11 cellular contexts compared by ENCODE assay signal in the genomic region with DNA sequence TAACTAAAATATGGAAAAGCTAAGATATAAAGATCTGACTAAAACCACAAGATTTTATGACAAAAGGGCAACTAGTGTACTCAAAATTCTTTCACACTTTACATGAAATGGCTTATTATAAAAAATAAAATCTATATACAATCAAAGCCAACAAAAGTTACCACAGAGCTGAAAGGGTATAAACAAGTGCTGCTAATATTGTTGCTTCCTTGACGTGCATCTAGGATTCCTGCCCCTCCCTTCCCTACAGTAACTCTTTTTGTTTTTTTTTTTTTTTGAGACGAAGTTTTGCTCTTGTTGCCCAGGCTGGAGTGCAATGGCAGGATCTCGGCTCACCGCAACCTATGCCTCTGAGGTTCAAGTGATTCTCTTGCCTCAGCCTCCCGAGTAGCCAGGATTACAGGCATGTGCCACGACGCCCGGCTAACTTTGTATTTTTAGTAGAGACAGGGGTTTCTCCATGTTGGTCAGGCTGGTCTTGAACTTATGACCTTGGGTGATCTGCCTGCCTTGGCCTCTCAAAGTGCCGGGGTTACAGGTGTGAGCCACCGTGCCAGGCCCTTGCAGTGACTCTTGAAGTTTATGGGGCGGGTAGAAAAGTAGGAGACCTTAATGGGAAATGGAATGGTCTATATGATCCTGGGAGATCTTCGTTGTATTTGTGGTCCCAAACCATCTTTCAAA. TPM values are rescaled to one million over a fixed set of nuclear protein-coding genes. Genes with fewer than 3 reads are reported as not detected.
DNase-seq lines count a peak whose midpoint lies in the region; ATAC-seq and TF ChIP-seq lines count a peak whose summit lies in the region.
"Had no signal": no experiment of that assay in that cellular context is flagged by ENCODE, and none has a peak within 500 bp of the region (broad histone marks: within the 10 kb centered on the region; RNA-seq: fewer than 3 reads in every experiment).

No MANE protein-coding gene starts in this region.

- TF ChIP-seq CTCF in MCF 10A (IDR thresholded peaks at IDR 0.05; ENCODE audit: unreplicated experiment) (no peak), mammary epithelial cell (conservative IDR thresholded peaks at IDR 0.05 in 1 of 2, IDR thresholded peaks at IDR 0.05 in 1 of 2; ENCODE audit: extremely low read depth in 1 of 2, insufficient read depth in 1 of 2, low read depth in 1 of 2, low read length in 2 of 2) (no peak), right lobe of liver (IDR thresholded peaks at IDR 0.05) (no peak), upper lobe of left lung (IDR thresholded peaks at IDR 0.05) (no peak)

- no peaks in the 10 kb centered on the region for H3K27me3 ChIP-seq in mammary epithelial cell (ENCODE audit: insufficient read depth, low read length)
- no peaks in the 10 kb centered on the region for H3K27me3 ChIP-seq in right lobe of liver
- no peaks in the 10 kb centered on the region for H3K27me3 ChIP-seq in upper lobe of left lung
- H3K27me3 ChIP-seq: right atrium auricular region had no signal

- WGBS in mammary epithelial cell (ENCODE audit: low coverage, missing lambda C conversion rate): 83% methylated on average over 12 of the region's 12 CpGs
- WGBS in right lobe of liver (ENCODE audit: insufficient coverage, low coverage, low lambda C conversion rate, missing lambda C conversion rate): 60% methylated on average over 12 of the region's 12 CpGs
- 55 to 64% methylated on average over 12 of the region's 12 CpGs for WGBS in upper lobe of left lung, 2 donors

- DNase-seq in MCF 10A (ENCODE audit: unreplicated experiment): no peak
- DNase-seq in mammary epithelial cell: no peak
- no peak for DNase-seq in activated T-helper 2 cell treated with anti-CD3 and anti-CD28 coated beads, Interferon-gamma antibody, Interleukin-2, Interleukin-4, amounts not matched to agents 10 μg/mL and 5 μg/mL and 100 μg/mL, durations not matched to agents 14 hours and 24 hours and 36 hours (ENCODE audit: low spot score)
- peak in 1 of 3 donors; percentile 32 for DNase-seq in right lobe of liver
- no peak for DNase-seq in upper lobe of left lung
- no peak for DNase-seq in ecto neural progenitor cell (ENCODE audit: low spot score)
- no peak for DNase-seq in stimulated activated CD4-positive, alpha-beta T cell treated with anti-CD3 and anti-CD28 coated beads, Interleukin-4, amount 100 ng/mL, for 1 hour
- DNase-seq: NCI-H1694 had no signal

- POLR2A ChIA-PET in MCF 10A (lab: Yijun Ruan, JAX): interaction anchor here (0.8 to 1.2 kb wide), 2 partner anchors 26 to 53 kb away, joined by 3 to 4 read pairs; a partner anchor contains a TSS

- peaks cover 7% of the 10 kb centered on the region for H3K36me3 ChIP-seq in mammary epithelial cell (ENCODE audit: insufficient read depth, low read length)
- peaks cover 0 to 6% (median 3%) of the 10 kb centered on the region in 4 donors for H3K36me3 ChIP-seq in right lobe of liver
- peaks cover 0 to 7% (median 2%) of the 10 kb centered on the region in 4 donors for H3K36me3 ChIP-seq in upper lobe of left lung
- H3K36me3 ChIP-seq: right atrium auricular region had no signal

- ATAC-seq in right lobe of liver: no peak
- ATAC-seq in upper lobe of left lung (ENCODE audit: low FRiP score in 2 of 2): no peak
- ATAC-seq in GM21576 (IDR thresholded peaks at IDR 0.05; ENCODE audit: unreplicated experiment): no peak

- H2AFZ ChIP-seq in mammary epithelial cell (ENCODE audit: low read depth, low read length): no peak overlapping the region

- H3K4me1 Mint-ChIP-seq in MCF 10A (ENCODE audit: insufficient read depth, unreplicated experiment): peaks cover 24% of the 10 kb centered on the region
- H3K4me1 Mint-ChIP-seq in activated T-helper 2 cell treated with anti-CD3 and anti-CD28 coated beads, Interferon-gamma antibody, Interleukin-2, Interleukin-4, amounts not matched to agents 10 μg/mL and 5 μg/mL and 100 μg/mL, durations not matched to agents 14 hours and 24 hours and 36 hours (ENCODE audit: low read depth): peaks cover 44% of the 10 kb centered on the region

- CTCF ChIA-PET in MCF 10A (lab: Yijun Ruan, JAX): no interaction called here
- CTCF ChIA-PET in mammary epithelial cell (lab: Charles Lee; ENCODE audit: low non-redundant PET): no interaction called here

- H3K27me3 Mint-ChIP-seq in MCF 10A (ENCODE audit: insufficient read depth, unreplicated experiment): no peaks in the 10 kb centered on the region
- H3K27me3 Mint-ChIP-seq in activated T-helper 2 cell treated with anti-CD3 and anti-CD28 coated beads, Interferon-gamma antibody, Interleukin-2, Interleukin-4, amounts not matched to agents 10 μg/mL and 5 μg/mL and 100 μg/mL, durations not matched to agents 14 hours and 24 hours and 36 hours (ENCODE audit: low read depth): no peaks in the 10 kb centered on the region

- intact Hi-C loops in MCF 10A (cut with micrococcal nuclease) (no loop called here), mammary epithelial cell (cut with micrococcal nuclease) (no loop called here), right lobe of liver (cut with DNase I) (no loop called here)
- intact Hi-C loops in activated T-helper 2 cell treated with anti-CD3 and anti-CD28 coated beads, Interferon-gamma antibody, Interleukin-2, Interleukin-4, amounts not matched to agents 10 μg/mL and 5 μg/mL and 100 μg/mL, durations not matched to agents 14 hours and 24 hours and 36 hours (cut with micrococcal nuclease): no loop called here

- dilution Hi-C loops in mammary epithelial cell (cut with HindIII; ENCODE audit: low sequenced_read_pairs): no loop called here

- no peak for TF ChIP-seq POLR2A in right lobe of liver (IDR thresholded peaks at IDR 0.05)
- no peak for TF ChIP-seq POLR2A in upper lobe of left lung (IDR thresholded peaks at IDR 0.05)

- no peaks in the 10 kb centered on the region for H3K9me3 ChIP-seq in mammary epithelial cell (replicated peaks; ENCODE audit: insufficient read depth, low read length)
- no peaks in the 10 kb centered on the region for H3K9me3 ChIP-seq in right lobe of liver
- no peaks in the 10 kb centered on the region for H3K9me3 ChIP-seq in upper lobe of left lung
- H3K9me3 ChIP-seq: right atrium auricular region had no signal

- H3K4me3 ChIP-seq in mammary epithelial cell (replicated peaks in 1 of 3; ENCODE audit: insufficient read depth in 1 of 3, low read depth in 2 of 3, low read length in 3 of 3) (no peak overlapping the region), right lobe of liver (no peak overlapping the region), upper lobe of left lung (no peak overlapping the region)
- H3K4me3 ChIP-seq: right atrium auricular region had no signal

- peaks cover 47% of the 10 kb centered on the region for H3K36me3 Mint-ChIP-seq in MCF 10A (ENCODE audit: insufficient read depth, unreplicated experiment)
- peaks cover 63% of the 10 kb centered on the region for H3K36me3 Mint-ChIP-seq in activated T-helper 2 cell treated with anti-CD3 and anti-CD28 coated beads, Interferon-gamma antibody, Interleukin-2, Interleukin-4, amounts not matched to agents 10 μg/mL and 5 μg/mL and 100 μg/mL, durations not matched to agents 14 hours and 24 hours and 36 hours (ENCODE audit: low read depth)

- H3K27ac Mint-ChIP-seq in MCF 10A (ENCODE audit: low read depth, unreplicated experiment): peak overlapping the region; percentile 61
- peak overlapping the region; percentile 14 for H3K27ac Mint-ChIP-seq in activated T-helper 2 cell treated with anti-CD3 and anti-CD28 coated beads, Interferon-gamma antibody, Interleukin-2, Interleukin-4, amounts not matched to agents 10 μg/mL and 5 μg/mL and 100 μg/mL, durations not matched to agents 14 hours and 24 hours and 36 hours

- no peaks in the 10 kb centered on the region for H3K9me3 Mint-ChIP-seq in MCF 10A (ENCODE audit: unreplicated experiment)
- no peaks in the 10 kb centered on the region for H3K9me3 Mint-ChIP-seq in activated T-helper 2 cell treated with anti-CD3 and anti-CD28 coated beads, Interferon-gamma antibody, Interleukin-2, Interleukin-4, amounts not matched to agents 10 μg/mL and 5 μg/mL and 100 μg/mL, durations not matched to agents 14 hours and 24 hours and 36 hours

- H3K4me1 ChIP-seq in mammary epithelial cell (ENCODE audit: insufficient read depth, low read length): peaks cover 18% of the 10 kb centered on the region
- peaks cover 0 to 48% (median 22%) of the 10 kb centered on the region in 4 donors for H3K4me1 ChIP-seq in right lobe of liver
- peaks cover 45 to 67% (median 53%) of the 10 kb centered on the region in 4 donors for H3K4me1 ChIP-seq in upper lobe of left lung

- BruUV-seq in MCF 10A (replicated peaks; lab: Mats Ljungman, UMichigan): no TSS peak
- BruUV-seq in mammary epithelial cell (replicated peaks; lab: Mats Ljungman, UMichigan): no TSS peak

- peaks cover 10% of the 10 kb centered on the region for H4K20me1 ChIP-seq in mammary epithelial cell (ENCODE audit: insufficient read depth, low read length)

- H3K4me2 ChIP-seq in mammary epithelial cell (ENCODE audit: insufficient read depth, low read depth, low read length): no peak overlapping the region

- in situ Hi-C loops in mammary epithelial cell (cut with MboI; ENCODE audit: low sequenced_read_pairs in 2 of 2): no loop called here

- peak overlapping the region; percentile 12 for H3K4me3 Mint-ChIP-seq in MCF 10A (ENCODE audit: unreplicated experiment)
- no peak overlapping the region for H3K4me3 Mint-ChIP-seq in activated T-helper 2 cell treated with anti-CD3 and anti-CD28 coated beads, Interferon-gamma antibody, Interleukin-2, Interleukin-4, amounts not matched to agents 10 μg/mL and 5 μg/mL and 100 μg/mL, durations not matched to agents 14 hours and 24 hours and 36 hours (ENCODE audit: low read depth)

- TF ChIP-seq EP300 in upper lobe of left lung (IDR thresholded peaks at IDR 0.05): no peak

- H3K9ac ChIP-seq in mammary epithelial cell (ENCODE audit: insufficient read depth, low read length): no peak overlapping the region

- no peak overlapping the region for H3K27ac ChIP-seq in mammary epithelial cell (ENCODE audit: insufficient read depth, low read depth, low read length)
- H3K27ac ChIP-seq in right lobe of liver: peak overlapping the region in 2 of 3 donors; percentile 45 to 99
- H3K27ac ChIP-seq in upper lobe of left lung: peak overlapping the region; percentile 16 to 100 (median 62)
- H3K27ac ChIP-seq: HL-60 had no signal

- peaks cover 93% of the 10 kb centered on the region for H3K79me2 ChIP-seq in mammary epithelial cell (ENCODE audit: insufficient read depth, low read length)

RNA-seq across cellular contexts. Expression of a gene that starts 4.5 kb away (rescaled TPM):
- total RNA-seq in MCF 10A (2022) (95.8 and 97.9 TPM in 2 replicates), mammary epithelial cell (10 to 100 TPM; 22.5 to 93.1 TPM), right lobe of liver (10 to 100 TPM; 25.6 to 42.1 (median 33.0) TPM), upper lobe of left lung (100 to 1,000 TPM in 1 of 6 donors, 10 to 100 TPM in 5; 47.6 to 117 (median 74.0) TPM)
- 42.9 TPM for polyA plus RNA-seq in mammary epithelial cell
- 22.4 TPM for polyA minus RNA-seq in mammary epithelial cell
- total RNA-seq in activated T-helper 2 cell treated with anti-CD3 and anti-CD28 coated beads, Interferon-gamma antibody, Interleukin-2, Interleukin-4, amounts not matched to agents 10 μg/mL and 5 μg/mL and 100 μg/mL, durations not matched to agents 14 hours and 24 hours and 36 hours: 145 TPM in 2 replicates

RNA-seq across cellular contexts. Expression of a gene that starts 53.5 kb away (rescaled TPM):
- total RNA-seq in MCF 10A (2022) (not detected in 2 replicates), mammary epithelial cell (under 1 TPM in 1 of 2 donors, not detected in 1; 0.33 TPM), right lobe of liver (1 to 10 TPM in 4 of 6 experiments, under 1 TPM in 2; 0.83 to 4.5 (median 1.4) TPM), upper lobe of left lung (1 to 10 TPM; 2.1 to 6.6 (median 3.5) TPM)
- 0.25 TPM for polyA plus RNA-seq in mammary epithelial cell
- not detected for polyA minus RNA-seq in mammary epithelial cell
- total RNA-seq in activated T-helper 2 cell treated with anti-CD3 and anti-CD28 coated beads, Interferon-gamma antibody, Interleukin-2, Interleukin-4, amounts not matched to agents 10 μg/mL and 5 μg/mL and 100 μg/mL, durations not matched to agents 14 hours and 24 hours and 36 hours: 0.44 and 0.46 TPM in 2 replicates

RNA-seq across cellular contexts. Expression of a gene that starts 53.6 kb away (rescaled TPM):
- total RNA-seq in MCF 10A (2022) (46.2 and 59.1 TPM in 2 replicates), mammary epithelial cell (10 to 100 TPM; 28.7 to 35.4 TPM), right lobe of liver (10 to 100 TPM; 13.1 to 22.1 (median 15.7) TPM), upper lobe of left lung (10 to 100 TPM; 16.7 to 30.1 (median 18.5) TPM)
- polyA plus RNA-seq in mammary epithelial cell: 31.3 TPM
- 41.2 TPM for polyA minus RNA-seq in mammary epithelial cell
- total RNA-seq in activated T-helper 2 cell treated with anti-CD3 and anti-CD28 coated beads, Interferon-gamma antibody, Interleukin-2, Interleukin-4, amounts not matched to agents 10 μg/mL and 5 μg/mL and 100 μg/mL, durations not matched to agents 14 hours and 24 hours and 36 hours: 33.0 and 34.6 TPM in 2 replicates

RNA-seq across cellular contexts. Expression of a gene that starts 59.2 kb away (rescaled TPM):
- total RNA-seq in MCF 10A (2022) (24.1 and 26.8 TPM in 2 replicates), mammary epithelial cell (10 to 100 TPM; 38.9 to 46.3 TPM), right lobe of liver (10 to 100 TPM in 4 of 6 experiments, 1 to 10 TPM in 2; 4.8 to 22.3 (median 14.5) TPM), upper lobe of left lung (10 to 100 TPM; 44.5 to 87.2 (median 70.1) TPM)
- polyA plus RNA-seq in mammary epithelial cell: 29.4 TPM
- polyA minus RNA-seq in mammary epithelial cell: 53.0 TPM
- 0.30 and 0.37 TPM in 2 replicates for total RNA-seq in activated T-helper 2 cell treated with anti-CD3 and anti-CD28 coated beads, Interferon-gamma antibody, Interleukin-2, Interleukin-4, amounts not matched to agents 10 μg/mL and 5 μg/mL and 100 μg/mL, durations not matched to agents 14 hours and 24 hours and 36 hours
